Comparison of ENCODE assay signal across 1 cellular context in genomic region chr11:116312560-116313340, GRCh38.
TF ChIP-seq lines count a peak whose summit lies in the region.

No MANE protein-coding gene starts in this region.

TF ChIP-seq in GM23338, 12 proteins besides CTCF, POLR2A, EP300 and RAD21 (continued from another document):
- no peak for TF ChIP-seq ETS1 (IDR thresholded peaks at IDR 0.05)
- TF ChIP-seq STAT1 (IDR thresholded peaks at IDR 0.05; ENCODE audit: unreplicated experiment): no peak
- TF ChIP-seq EZH2phosphoT487 (IDR thresholded peaks at IDR 0.05; ENCODE audit: unreplicated experiment): no peak
- no peak for TF ChIP-seq EZH2 (IDR thresholded peaks at IDR 0.05; ENCODE audit: low read depth, unreplicated experiment)
